14 cellular contexts compared by ENCODE assay signal in the genomic region with DNA sequence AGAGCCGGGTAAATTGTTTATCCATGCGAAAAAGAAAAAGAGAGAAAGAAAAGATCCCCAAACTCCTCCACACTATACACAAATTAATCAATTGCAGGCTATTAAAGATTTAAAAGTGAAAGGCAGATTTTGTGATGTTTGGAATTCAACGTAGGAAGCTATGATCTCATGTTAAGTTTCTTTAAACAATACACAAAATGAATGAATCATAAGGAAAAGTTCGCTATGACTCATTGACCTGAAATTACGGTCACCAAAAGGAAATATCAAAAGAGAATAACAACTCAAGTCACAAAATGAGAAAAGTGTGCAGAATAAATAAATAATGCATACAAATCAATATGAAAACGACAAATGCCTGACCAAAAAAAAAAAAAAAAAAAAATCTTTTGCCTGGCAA. TPM values are rescaled to one million over a fixed set of nuclear protein-coding genes. Genes with fewer than 3 reads are reported as not detected.
DNase-seq lines count a peak whose midpoint lies in the region; ATAC-seq, FAIRE-seq and TF ChIP-seq lines count a peak whose summit lies in the region.
"Had no signal": no experiment of that assay in that cellular context is flagged by ENCODE, and none has a peak within 500 bp of the region (broad histone marks: within the 10 kb centered on the region; RNA-seq: fewer than 3 reads in every experiment).

No MANE protein-coding gene starts in this region.

- peak; percentile 84 for FAIRE-seq in endometrium (lab: Jason Lieb, UNC)
- FAIRE-seq: kidney had no signal

- no peak; the same call in 2 of the 3 replicates for ATAC-seq in RWPE2 (ENCODE audit: low read depth)
- no peak for ATAC-seq in HG03378 (IDR thresholded peaks at IDR 0.05; ENCODE audit: unreplicated experiment)

- peak overlapping the region; percentile 22 for H3K27ac ChIP-seq in RWPE2 (ENCODE audit: poor library complexity, severe bottlenecking)
- H3K27ac ChIP-seq: ovary, upper lobe of left lung had no signal

- H3K4me3 Mint-ChIP-seq in activated naive CD4-positive, alpha-beta T cell treated with anti-CD3 and anti-CD28 coated beads, Interleukin-2, amount 50 U/mL, for 24 hours, result no peak overlapping the region
- H3K4me3 Mint-ChIP-seq: B cell had no signal

- no peaks in the 10 kb centered on the region for H3K9me3 ChIP-seq in RWPE2 (ENCODE audit: severe bottlenecking)
- H3K9me3 ChIP-seq: ovary, upper lobe of left lung had no signal

- H3K36me3 Mint-ChIP-seq in activated naive CD4-positive, alpha-beta T cell treated with anti-CD3 and anti-CD28 coated beads, Interleukin-2, amount 50 U/mL, for 24 hours, result no peaks in the 10 kb centered on the region

- H3K36me3 ChIP-seq in RWPE2 (ENCODE audit: low read depth), result no peaks in the 10 kb centered on the region
- H3K36me3 ChIP-seq: ovary, upper lobe of left lung had no signal

- peaks cover 27% of the 10 kb centered on the region for H3K4me1 Mint-ChIP-seq in activated naive CD4-positive, alpha-beta T cell treated with anti-CD3 and anti-CD28 coated beads, Interleukin-2, amount 50 U/mL, for 24 hours
- H3K4me1 Mint-ChIP-seq: B cell had no signal

- no peak for TF ChIP-seq CTCF in RWPE2 (IDR thresholded peaks at IDR 0.05; ENCODE audit: poor library complexity, severe bottlenecking)

- no peak overlapping the region for H3K4me3 ChIP-seq in RWPE2 (ENCODE audit: severe bottlenecking)
- H3K4me3 ChIP-seq: ovary, upper lobe of left lung had no signal

- H3K4me1 ChIP-seq in RWPE2 (ENCODE audit: insufficient read depth, poor library complexity, severe bottlenecking), result peaks cover 21% of the 10 kb centered on the region

- H3K27ac Mint-ChIP-seq in activated naive CD4-positive, alpha-beta T cell treated with anti-CD3 and anti-CD28 coated beads, Interleukin-2, amount 50 U/mL, for 24 hours, result peak overlapping the region; percentile 41
- H3K27ac Mint-ChIP-seq: B cell had no signal

- H3K9me3 Mint-ChIP-seq in activated naive CD4-positive, alpha-beta T cell treated with anti-CD3 and anti-CD28 coated beads, Interleukin-2, amount 50 U/mL, for 24 hours, result no peaks in the 10 kb centered on the region

- no peaks in the 10 kb centered on the region for H3K27me3 Mint-ChIP-seq in activated naive CD4-positive, alpha-beta T cell treated with anti-CD3 and anti-CD28 coated beads, Interleukin-2, amount 50 U/mL, for 24 hours
- H3K27me3 Mint-ChIP-seq: B cell had no signal

- no peaks in the 10 kb centered on the region for H3K27me3 ChIP-seq in RWPE2 (ENCODE audit: insufficient read depth, poor library complexity, severe bottlenecking)
- H3K27me3 ChIP-seq: ovary, upper lobe of left lung had no signal

- DNase-seq in activated naive CD4-positive, alpha-beta T cell treated with anti-CD3 and anti-CD28 coated beads, Interleukin-2, amount 50 U/mL, for 16 hours, result no peak
- no peak for DNase-seq in RWPE2 (ENCODE audit: low spot score)
- DNase-seq in DMS114 treated with DMSO at 0.1 percent for 48 hours (lab: John Stamatoyannopoulos, UW; ENCODE audit: unreplicated experiment), result no peak
- no peak for DNase-seq in occipital lobe (lab: John Stamatoyannopoulos, UW)
- DNase-seq in nucleus accumbens (lab: John Stamatoyannopoulos, UW), result no peak
- DNase-seq: activated naive CD4-positive, alpha-beta T cell treated with Interleukin-2 at 50 U/mL for 16 hours; kidney; NCI-H82; ovary; upper lobe of left lung had no signal

RNA-seq across cellular contexts. Expression of a gene that starts 28.6 kb away (rescaled TPM):
- not detected for total RNA-seq in occipital lobe
